ENCODE assay signal across 11 cellular contexts in the genomic region with DNA sequence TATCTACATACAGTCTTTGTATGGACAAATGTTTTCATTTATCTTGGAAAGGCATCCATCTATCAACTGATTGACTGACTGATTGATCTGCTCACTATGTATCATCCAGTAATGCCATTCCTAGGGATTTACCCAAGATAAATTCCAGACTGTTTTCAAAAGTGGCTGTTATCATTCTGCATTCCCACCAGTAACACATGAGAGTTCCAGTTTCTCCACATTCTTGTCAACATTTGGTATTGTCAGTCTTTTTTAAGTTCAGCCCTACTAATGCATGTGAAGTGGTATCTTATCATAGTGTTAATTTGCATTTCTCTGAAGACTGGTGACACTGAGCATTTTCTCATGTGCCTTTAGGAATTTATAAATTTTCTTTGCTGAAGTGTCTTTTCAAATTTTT.
"Had no signal": no experiment of that assay in that cellular context is flagged by ENCODE, and none has a peak within 500 bp of the region (broad histone marks: within the 10 kb centered on the region; RNA-seq: fewer than 3 reads in every experiment).

No MANE protein-coding gene starts in this region.

- H3K9ac ChIP-seq: GM23248 had no signal

- H3K4me1 ChIP-seq: HAP-1 had no signal

- H3K4me2 ChIP-seq: GM23338 had no signal

- FAIRE-seq: H1, H54 had no signal

- H3K27ac ChIP-seq: GM23248 had no signal

- H2AFZ ChIP-seq: GM23248, GM23338 had no signal

- H3K4me3 ChIP-seq: GM23248, GM23338, HAP-1 had no signal

- ATAC-seq: GM23338, HCT116 had no signal

- DNase-seq: GM23248, GOT3, H7, H9, HCEC 1CT, HFFc6 had no signal

- H3K36me3 ChIP-seq: HAP-1 had no signal
